ENCODE assay signal across 24 cellular contexts in genomic region chr2:5609191-5609590, GRCh38.
"Had no signal": no experiment of that assay in that cellular context is flagged by ENCODE, and none has a peak within 500 bp of the region (broad histone marks: within the 10 kb centered on the region; RNA-seq: fewer than 3 reads in every experiment).

No MANE protein-coding gene starts in this region.

- H3K36me3 Mint-ChIP-seq: activated naive CD8-positive, alpha-beta T cell; natural killer cell; T-cell had no signal

- H3K36me3 ChIP-seq: adrenal gland, ascending aorta, brain microvascular endothelial cell, pancreas, upper lobe of right lung had no signal

- H3K27ac ChIP-seq: adrenal gland, ascending aorta, brain microvascular endothelial cell, pancreas, psoas muscle, upper lobe of right lung had no signal

- H3K4me3 Mint-ChIP-seq: activated CD8-positive, alpha-beta T cell treated with anti-CD3 and anti-CD28 coated beads, Interleukin-2, amount 10 ng/mL, durations not matched to agents 7 days and 5 days; activated naive CD8-positive, alpha-beta T cell; activated T-helper 1 cell treated with anti-CD3 and anti-CD28 coated beads, Interleukin-12 subunit alpha, Interleukin-12 subunit beta, Interleukin-2, Interleukin-4 antibody, amounts not matched to agents 30 ng/mL and 10 ng/mL and 1 ng/mL, durations not matched to agents 14 hours and 24 hours and 36 hours; dendritic cell treated with granulocyte-macrophage colony-stimulating factor and Interleukin-4, amounts not matched to agents 40 ng/mL and 50 ng/mL, for 4 days; natural killer cell; T-cell had no signal

- H3K4me1 Mint-ChIP-seq: natural killer cell, T-cell had no signal

- H3K27me3 ChIP-seq: adrenal gland, ascending aorta, brain microvascular endothelial cell, upper lobe of right lung had no signal

- H3K4me1 ChIP-seq: adrenal gland, ascending aorta, pancreas, psoas muscle, upper lobe of right lung had no signal

- ATAC-seq: activated CD8-positive, alpha-beta T cell treated with anti-CD3 and anti-CD28 coated beads, Interleukin-2, amount 10 ng/mL, durations not matched to agents 7 days and 5 days; left cardiac atrium; natural killer cell; pancreas; psoas muscle; right cardiac atrium; stimulated activated naive CD8-positive, alpha-beta T cell treated with anti-CD3 and anti-CD28 coated beads, Interleukin-15, Interleukin-2, amounts not matched to agents 100 U/mL and 50 U/mL, for 24 hours; T-cell; upper lobe of right lung had no signal

- H3K27me3 Mint-ChIP-seq: dendritic cell treated with granulocyte-macrophage colony-stimulating factor and Interleukin-4, amounts not matched to agents 40 ng/mL and 50 ng/mL, for 4 days; T-cell had no signal

- DNase-seq: activated CD4-positive, alpha-beta T cell treated with anti-CD3 and anti-CD28 coated beads for 1 hour; activated CD4-positive, alpha-beta T cell treated with anti-CD3 and anti-CD28 coated beads, Interleukin-2, amount 50 U/mL, for 1 hour; activated CD8-positive, alpha-beta T cell treated with anti-CD3 and anti-CD28 coated beads, Interleukin-2, amount 10 ng/mL, durations not matched to agents 7 days and 5 days; activated gamma-delta T cell; adrenal gland; brain microvascular endothelial cell; caudate nucleus; effector CD4-positive, alpha-beta T cell; erythroblast; foreskin fibroblast; left cardiac atrium; natural killer cell; pancreas; psoas muscle; right cardiac atrium; stimulated activated CD4-positive, alpha-beta T cell treated with anti-CD3 and anti-CD28 coated beads, Interleukin-4, amount 100 ng/mL, for 24 hours; stimulated activated naive CD8-positive, alpha-beta T cell treated with anti-CD3 and anti-CD28 coated beads, Interleukin-15, Interleukin-2, amounts not matched to agents 100 U/mL and 50 U/mL, for 24 hours; T-cell; upper lobe of right lung had no signal

- H3K9me3 ChIP-seq: adrenal gland, ascending aorta, pancreas, psoas muscle, upper lobe of right lung had no signal

- H3K27ac Mint-ChIP-seq: activated CD8-positive, alpha-beta T cell treated with anti-CD3 and anti-CD28 coated beads, Interleukin-2, amount 10 ng/mL, durations not matched to agents 7 days and 5 days; activated naive CD8-positive, alpha-beta T cell; activated T-helper 1 cell treated with anti-CD3 and anti-CD28 coated beads, Interleukin-12 subunit alpha, Interleukin-12 subunit beta, Interleukin-2, Interleukin-4 antibody, amounts not matched to agents 30 ng/mL and 10 ng/mL and 1 ng/mL, durations not matched to agents 14 hours and 24 hours and 36 hours; dendritic cell treated with granulocyte-macrophage colony-stimulating factor and Interleukin-4, amounts not matched to agents 40 ng/mL and 50 ng/mL, for 4 days; natural killer cell; T-cell had no signal

- H3K4me3 ChIP-seq: adrenal gland, ascending aorta, lung, pancreas, psoas muscle, upper lobe of right lung had no signal
